34 cellular contexts compared by ENCODE assay signal in the genomic region with DNA sequence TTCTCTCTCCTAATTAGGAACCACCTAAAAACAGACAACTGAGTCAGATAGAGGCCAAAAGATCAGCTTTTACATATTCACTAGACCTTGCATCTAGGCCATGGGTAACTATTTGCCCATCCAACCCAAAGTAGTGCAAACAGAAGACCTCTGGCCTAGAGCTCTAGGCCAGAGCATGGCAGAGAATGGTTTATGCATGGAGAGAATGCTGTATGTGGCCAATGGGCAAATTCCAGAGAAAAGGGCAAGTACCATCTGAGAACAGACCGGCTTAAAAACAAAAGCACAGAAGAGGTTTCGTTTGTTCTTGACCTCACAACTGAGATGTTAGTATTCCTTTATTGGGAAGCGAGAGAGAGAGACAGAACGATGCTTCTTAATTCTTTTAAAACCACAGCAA.
"Had no signal": no experiment of that assay in that cellular context is flagged by ENCODE, and none has a peak within 500 bp of the region (broad histone marks: within the 10 kb centered on the region; RNA-seq: fewer than 3 reads in every experiment).

No MANE protein-coding gene starts in this region.

- H3K27ac ChIP-seq: brain microvascular endothelial cell, coronary artery, dorsolateral prefrontal cortex, gastrocnemius medialis, heart left ventricle had no signal

- H3K4me1 ChIP-seq: gastrocnemius medialis, heart left ventricle had no signal

- H3K27me3 Mint-ChIP-seq: activated CD4-positive, alpha-beta memory T cell treated with anti-CD3 and anti-CD28 coated beads, Interleukin-2, amount 10 ng/mL, durations not matched to agents 7 days and 5 days; activated CD4-positive, alpha-beta T cell treated with anti-CD3 and anti-CD28 coated beads, Interleukin-2, amount 10 ng/mL, durations not matched to agents 7 days and 5 days; activated naive CD8-positive, alpha-beta T cell; activated T-helper 17 cell treated with anti-CD3 and anti-CD28 coated beads, Interleukin-2, amount 50 U/mL, for 72 hours; dendritic cell treated with granulocyte-macrophage colony-stimulating factor and Interleukin-4, amounts not matched to agents 40 ng/mL and 50 ng/mL, for 4 days; T-helper 17 cell had no signal

- ATAC-seq: activated T-cell treated with anti-CD3 and anti-CD28 coated beads, Interleukin-2, amount 50 U/mL, for 4 hours; activated T-helper 17 cell treated with anti-CD3 and anti-CD28 coated beads, Interleukin-2, amount 50 U/mL, for 72 hours; esophagus mucosa; gastrocnemius medialis; heart left ventricle; T-helper 17 cell had no signal

- H3K4me3 Mint-ChIP-seq: activated CD4-positive, alpha-beta memory T cell treated with anti-CD3 and anti-CD28 coated beads, Interleukin-2, amount 10 ng/mL, durations not matched to agents 7 days and 5 days; activated CD4-positive, alpha-beta T cell treated with anti-CD3 and anti-CD28 coated beads, Interleukin-2, amount 10 ng/mL, durations not matched to agents 7 days and 5 days; activated naive CD8-positive, alpha-beta T cell; activated T-cell treated with anti-CD3 and anti-CD28 coated beads, Interleukin-2, amount 50 U/mL, for 4 hours; activated T-helper 17 cell treated with anti-CD3 and anti-CD28 coated beads, Interleukin-2, amount 50 U/mL, for 72 hours; dendritic cell treated with granulocyte-macrophage colony-stimulating factor and Interleukin-4, amounts not matched to agents 40 ng/mL and 50 ng/mL, for 4 days; endodermal cell; T-helper 17 cell; T-helper 2 cell treated with Interferon-gamma antibody and Interleukin-4, amounts not matched to agents 5 μg/mL and 100 μg/mL, for 36 hours had no signal

- H3K27ac Mint-ChIP-seq: activated CD4-positive, alpha-beta memory T cell treated with anti-CD3 and anti-CD28 coated beads, Interleukin-2, amount 10 ng/mL, durations not matched to agents 7 days and 5 days; activated CD4-positive, alpha-beta T cell treated with anti-CD3 and anti-CD28 coated beads, Interleukin-2, amount 10 ng/mL, durations not matched to agents 7 days and 5 days; activated naive CD8-positive, alpha-beta T cell; activated T-helper 17 cell treated with anti-CD3 and anti-CD28 coated beads, Interleukin-2, amount 50 U/mL, for 72 hours; dendritic cell treated with granulocyte-macrophage colony-stimulating factor and Interleukin-4, amounts not matched to agents 40 ng/mL and 50 ng/mL, for 4 days; endodermal cell; T-helper 17 cell; T-helper 2 cell treated with Interferon-gamma antibody and Interleukin-4, amounts not matched to agents 5 μg/mL and 100 μg/mL, for 36 hours had no signal

- H3K9me3 Mint-ChIP-seq: activated CD4-positive, alpha-beta memory T cell treated with anti-CD3 and anti-CD28 coated beads, Interleukin-2, amount 10 ng/mL, durations not matched to agents 7 days and 5 days; activated CD4-positive, alpha-beta T cell treated with anti-CD3 and anti-CD28 coated beads, Interleukin-2, amount 10 ng/mL, durations not matched to agents 7 days and 5 days; activated T-cell treated with anti-CD3 and anti-CD28 coated beads, Interleukin-2, amount 50 U/mL, for 4 hours; activated T-helper 17 cell treated with anti-CD3 and anti-CD28 coated beads, Interleukin-2, amount 50 U/mL, for 72 hours; dendritic cell treated with granulocyte-macrophage colony-stimulating factor and Interleukin-4, amounts not matched to agents 40 ng/mL and 50 ng/mL, for 4 days; endodermal cell; T-helper 2 cell treated with Interferon-gamma antibody and Interleukin-4, amounts not matched to agents 5 μg/mL and 100 μg/mL, for 36 hours had no signal

- DNase-seq: activated CD4-positive, alpha-beta memory T cell treated with anti-CD3 and anti-CD28 coated beads, Interleukin-2, amount 10 ng/mL, durations not matched to agents 7 days and 5 days; activated CD4-positive, alpha-beta T cell treated with anti-CD3 and anti-CD28 coated beads for 4 hours; activated CD4-positive, alpha-beta T cell treated with anti-CD3 and anti-CD28 coated beads, Interleukin-2, amount 10 ng/mL, durations not matched to agents 7 days and 5 days; activated CD4-positive, alpha-beta T cell treated with anti-CD3 and anti-CD28 coated beads, Interleukin-2, amount 50 U/mL, for 4 hours; activated CD4-positive, CD25-positive, alpha-beta regulatory T cell; activated CD4-positive, CD25-positive, alpha-beta regulatory T cell treated with anti-CD3 and anti-CD28 coated beads, Interleukin-2, amount 50 U/mL, for 72 hours; activated CD8-positive, alpha-beta memory T cell treated with anti-CD3 and anti-CD28 coated beads, Interleukin-2, amount 50 U/mL, for 48 hours; activated effector memory CD4-positive, alpha-beta T cell treated with Interleukin-2 at 50 U/mL for 16 hours; activated gamma-delta T cell treated with Interleukin-2 at 50 U/mL for 16 hours; activated naive CD4-positive, alpha-beta T cell treated with anti-CD3 and anti-CD28 coated beads, Interleukin-2, amount 50 U/mL, for 16 hours; activated naive CD4-positive, alpha-beta T cell treated with Interleukin-2 at 50 U/mL for 16 hours; activated T-cell treated with anti-CD3 and anti-CD28 coated beads for 4 hours; activated T-cell treated with anti-CD3 and anti-CD28 coated beads, Interleukin-2, amount 50 U/mL, for 4 hours; amniotic stem cell; anterior cingulate cortex; brain microvascular endothelial cell; caudate nucleus; cerebellar nuclear complex; dorsolateral prefrontal cortex; effector memory CD4-positive, alpha-beta T cell; endodermal cell; foreskin fibroblast; gastrocnemius medialis; glutamatergic neuron; heart left ventricle; T-helper 1 cell; T-helper 17 cell; T1000 had no signal

- H3K4me3 ChIP-seq: coronary artery, dorsolateral prefrontal cortex, gastrocnemius medialis, heart left ventricle had no signal

- H3K27me3 ChIP-seq: brain microvascular endothelial cell, dorsolateral prefrontal cortex, gastrocnemius medialis, heart left ventricle had no signal

- H3K4me1 Mint-ChIP-seq: activated CD4-positive, alpha-beta memory T cell treated with anti-CD3 and anti-CD28 coated beads, Interleukin-2, amount 10 ng/mL, durations not matched to agents 7 days and 5 days; activated CD4-positive, alpha-beta T cell treated with anti-CD3 and anti-CD28 coated beads, Interleukin-2, amount 10 ng/mL, durations not matched to agents 7 days and 5 days; activated T-helper 17 cell treated with anti-CD3 and anti-CD28 coated beads, Interleukin-2, amount 50 U/mL, for 72 hours; endodermal cell had no signal

- H3K9me3 ChIP-seq: gastrocnemius medialis, heart left ventricle had no signal

- H3K36me3 ChIP-seq: brain microvascular endothelial cell, gastrocnemius medialis, heart left ventricle had no signal
